ENCODE assay signal across 8 cellular contexts in the genomic region with DNA sequence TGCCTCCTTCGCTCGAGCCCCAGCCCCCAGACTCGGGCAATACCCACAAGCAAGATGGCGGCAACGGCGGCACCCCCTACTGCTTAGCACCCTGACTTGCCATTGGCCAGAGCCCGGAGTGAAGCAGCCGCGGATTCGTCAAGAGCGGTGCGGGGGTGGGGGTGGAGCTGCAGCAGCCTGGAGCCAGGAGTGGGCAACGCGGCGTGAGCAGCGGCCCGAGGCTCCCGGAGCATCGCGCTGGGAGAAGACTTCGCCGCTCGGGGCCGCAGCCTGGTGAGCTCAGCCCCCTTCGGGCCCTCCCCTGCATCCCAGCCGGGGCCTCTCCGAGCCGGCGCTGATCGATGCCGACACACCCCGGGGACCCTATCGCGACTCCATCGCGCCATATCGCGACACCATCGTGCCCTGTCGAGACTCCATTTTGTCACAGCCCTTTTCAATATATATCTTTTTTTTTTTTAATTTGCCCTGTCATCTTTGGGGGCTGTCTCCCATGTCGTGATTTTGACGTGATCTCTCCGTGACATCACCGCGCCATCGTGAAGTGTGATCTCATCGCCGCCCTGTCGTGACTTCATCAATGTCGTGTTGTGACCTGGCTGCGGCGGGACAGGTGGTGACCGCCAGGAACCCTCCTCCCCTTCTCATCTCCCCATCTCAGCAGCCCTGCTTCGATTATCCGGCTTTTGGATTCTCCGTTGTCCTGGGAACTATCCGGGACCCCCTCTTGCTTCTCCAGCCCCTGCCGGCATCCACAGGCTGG. TPM values are rescaled to one million over a fixed set of nuclear protein-coding genes. Genes with fewer than 3 reads are reported as not detected.
A peak's percentile ranks its signal among the peaks of the same experiment; 100 is the strongest.
DNase-seq lines count a peak whose midpoint lies in the region; ATAC-seq and TF ChIP-seq lines count a peak whose summit lies in the region.

A gene with protein sequence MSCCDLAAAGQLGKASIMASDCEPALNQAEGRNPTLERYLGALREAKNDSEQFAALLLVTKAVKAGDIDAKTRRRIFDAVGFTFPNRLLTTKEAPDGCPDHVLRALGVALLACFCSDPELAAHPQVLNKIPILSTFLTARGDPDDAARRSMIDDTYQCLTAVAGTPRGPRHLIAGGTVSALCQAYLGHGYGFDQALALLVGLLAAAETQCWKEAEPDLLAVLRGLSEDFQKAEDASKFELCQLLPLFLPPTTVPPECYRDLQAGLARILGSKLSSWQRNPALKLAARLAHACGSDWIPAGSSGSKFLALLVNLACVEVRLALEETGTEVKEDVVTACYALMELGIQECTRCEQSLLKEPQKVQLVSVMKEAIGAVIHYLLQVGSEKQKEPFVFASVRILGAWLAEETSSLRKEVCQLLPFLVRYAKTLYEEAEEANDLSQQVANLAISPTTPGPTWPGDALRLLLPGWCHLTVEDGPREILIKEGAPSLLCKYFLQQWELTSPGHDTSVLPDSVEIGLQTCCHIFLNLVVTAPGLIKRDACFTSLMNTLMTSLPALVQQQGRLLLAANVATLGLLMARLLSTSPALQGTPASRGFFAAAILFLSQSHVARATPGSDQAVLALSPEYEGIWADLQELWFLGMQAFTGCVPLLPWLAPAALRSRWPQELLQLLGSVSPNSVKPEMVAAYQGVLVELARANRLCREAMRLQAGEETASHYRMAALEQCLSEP (plus strand): TSS at position 189 of the 763 bp plus-strand sequence. CDS start 392 bp downstream, at position 581.

- DNase-seq in Daoy (ENCODE audit: low read depth), result peak; percentile 99
- peak; percentile 93 for DNase-seq in GOT3 (lab: John Stamatoyannopoulos, UW)
- peak; percentile 95 for DNase-seq in LoVo (ENCODE audit: low spot score)
- DNase-seq in RWPE2 (ENCODE audit: low spot score), result peak; percentile 98
- peak; percentile 95 for DNase-seq in activated T-helper 2 cell treated with anti-CD3 and anti-CD28 coated beads, Interferon-gamma antibody, Interleukin-2, Interleukin-4, amounts not matched to agents 10 μg/mL and 5 μg/mL and 100 μg/mL, durations not matched to agents 14 hours and 24 hours and 36 hours (ENCODE audit: low spot score)
- DNase-seq in fibroblast of mammary gland (ENCODE audit: low read depth), result peak; percentile 96
- DNase-seq in natural killer cell, result peak; percentile 93
- peak; percentile 97 for DNase-seq in stimulated activated naive CD4-positive, alpha-beta T cell treated with Interleukin-2 at 50 U/mL for 16 hours (lab: John Stamatoyannopoulos, UW)

- no peaks in the 10 kb centered on the region for H3K9me3 Mint-ChIP-seq in activated T-helper 2 cell treated with anti-CD3 and anti-CD28 coated beads, Interferon-gamma antibody, Interleukin-2, Interleukin-4, amounts not matched to agents 10 μg/mL and 5 μg/mL and 100 μg/mL, durations not matched to agents 14 hours and 24 hours and 36 hours
- no peaks in the 10 kb centered on the region for H3K9me3 Mint-ChIP-seq in natural killer cell

- H3K27ac ChIP-seq in RWPE2 (ENCODE audit: poor library complexity, severe bottlenecking), result peak within 1 kb of the TSS; percentile 74

- H3K27ac Mint-ChIP-seq in activated T-helper 2 cell treated with anti-CD3 and anti-CD28 coated beads, Interferon-gamma antibody, Interleukin-2, Interleukin-4, amounts not matched to agents 10 μg/mL and 5 μg/mL and 100 μg/mL, durations not matched to agents 14 hours and 24 hours and 36 hours, result peak within 1 kb of the TSS; percentile 96
- peak within 1 kb of the TSS; percentile 93 to 96 for H3K27ac Mint-ChIP-seq in natural killer cell

- ATAC-seq in RWPE2 (ENCODE audit: low read depth), result peak; percentile 86
- ATAC-seq in natural killer cell, result peak; percentile 91 to 97 (median 94)

- intact Hi-C loops in activated T-helper 2 cell treated with anti-CD3 and anti-CD28 coated beads, Interferon-gamma antibody, Interleukin-2, Interleukin-4, amounts not matched to agents 10 μg/mL and 5 μg/mL and 100 μg/mL, durations not matched to agents 14 hours and 24 hours and 36 hours (cut with micrococcal nuclease), result loop anchor here (1.0 to 2.0 kb wide), 3 partner anchors 19 to 365 kb away; a partner anchor contains a TSS
- intact Hi-C loops in natural killer cell (cut with micrococcal nuclease), result no loop called here

- peaks cover 14% of the 10 kb centered on the region for H3K4me1 ChIP-seq in RWPE2 (ENCODE audit: insufficient read depth, poor library complexity, severe bottlenecking)

- no peak for TF ChIP-seq CTCF in RWPE2 (IDR thresholded peaks at IDR 0.05; ENCODE audit: poor library complexity, severe bottlenecking)
- TF ChIP-seq CTCF in fibroblast of mammary gland (conservative IDR thresholded peaks at IDR 0.05; ENCODE audit: control insufficient read depth, insufficient read depth, low read depth, low read length), result no peak
- no peak for TF ChIP-seq CTCF in natural killer cell (IDR thresholded peaks at IDR 0.05)

- H3K27me3 Mint-ChIP-seq in activated T-helper 2 cell treated with anti-CD3 and anti-CD28 coated beads, Interferon-gamma antibody, Interleukin-2, Interleukin-4, amounts not matched to agents 10 μg/mL and 5 μg/mL and 100 μg/mL, durations not matched to agents 14 hours and 24 hours and 36 hours (ENCODE audit: low read depth), result no peaks in the 10 kb centered on the region
- no peaks in the 10 kb centered on the region for H3K27me3 Mint-ChIP-seq in natural killer cell (ENCODE audit: low read depth in 2 of 2)

- peaks cover 13% of the 10 kb centered on the region for H3K36me3 ChIP-seq in RWPE2 (ENCODE audit: low read depth)

- H3K27me3 ChIP-seq in RWPE2 (ENCODE audit: insufficient read depth, poor library complexity, severe bottlenecking), result no peaks in the 10 kb centered on the region

- H3K4me3 Mint-ChIP-seq in activated T-helper 2 cell treated with anti-CD3 and anti-CD28 coated beads, Interferon-gamma antibody, Interleukin-2, Interleukin-4, amounts not matched to agents 10 μg/mL and 5 μg/mL and 100 μg/mL, durations not matched to agents 14 hours and 24 hours and 36 hours (ENCODE audit: low read depth), result peak within 1 kb of the TSS; percentile 96
- H3K4me3 Mint-ChIP-seq in natural killer cell, result peak within 1 kb of the TSS; percentile 97

- peaks cover 40% of the 10 kb centered on the region for H3K4me1 Mint-ChIP-seq in activated T-helper 2 cell treated with anti-CD3 and anti-CD28 coated beads, Interferon-gamma antibody, Interleukin-2, Interleukin-4, amounts not matched to agents 10 μg/mL and 5 μg/mL and 100 μg/mL, durations not matched to agents 14 hours and 24 hours and 36 hours (ENCODE audit: low read depth)
- H3K4me1 Mint-ChIP-seq in natural killer cell, result peaks cover 38 to 66% of the 10 kb centered on the region in 2 donors

- H3K4me3 ChIP-seq in RWPE2 (ENCODE audit: severe bottlenecking) (peak within 1 kb of the TSS; percentile 60), fibroblast of mammary gland (ENCODE audit: control insufficient read depth, low read depth, low read length) (peak within 1 kb of the TSS; percentile 91)

- no peaks in the 10 kb centered on the region for H3K9me3 ChIP-seq in RWPE2 (ENCODE audit: severe bottlenecking)

- H3K36me3 Mint-ChIP-seq in activated T-helper 2 cell treated with anti-CD3 and anti-CD28 coated beads, Interferon-gamma antibody, Interleukin-2, Interleukin-4, amounts not matched to agents 10 μg/mL and 5 μg/mL and 100 μg/mL, durations not matched to agents 14 hours and 24 hours and 36 hours (ENCODE audit: low read depth), result peaks cover 22% of the 10 kb centered on the region
- H3K36me3 Mint-ChIP-seq in natural killer cell, result no peaks in the 10 kb centered on the region

RNA-seq across cellular contexts. Expression of the gene that starts here (rescaled TPM):
- 21.7 and 26.4 TPM in 2 replicates for total RNA-seq in Daoy (2014; rRNA removed; shearing (Covaris generic))
- 31.8 and 32.6 TPM in 2 replicates for total RNA-seq in activated T-helper 2 cell treated with anti-CD3 and anti-CD28 coated beads, Interferon-gamma antibody, Interleukin-2, Interleukin-4, amounts not matched to agents 10 μg/mL and 5 μg/mL and 100 μg/mL, durations not matched to agents 14 hours and 24 hours and 36 hours
- 10 to 100 TPM in 1 of 3 donors, 1 to 10 TPM in 2; 7.9 to 10.7 (median 9.9) TPM for total RNA-seq in natural killer cell

Comparison
In these comparisons a context has a peak if more than half of its experiments do, and no peak if none do; other contexts are left out.
1. Peak in every context shown above with its lines: DNase-seq, ATAC-seq, H3K4me3 ChIP-seq and H3K27ac ChIP-seq.